Comparison of ENCODE assay signal across 22 cellular contexts in genomic region chr17:42573095-42573494, GRCh38. TPM values are rescaled to one million over a fixed set of nuclear protein-coding genes. Genes with fewer than 3 reads are reported as not detected.
DNase-seq lines count a peak whose midpoint lies in the region; ATAC-seq, FAIRE-seq and TF ChIP-seq lines count a peak whose summit lies in the region.
"Had no signal": no experiment of that assay in that cellular context is flagged by ENCODE, and none has a peak within 500 bp of the region (broad histone marks: within the 10 kb centered on the region; RNA-seq: fewer than 3 reads in every experiment).

No MANE protein-coding gene starts in this region.

- H3K14ac ChIP-seq in IMR-90 (replicated peaks; ENCODE audit: low read depth, low read length), result no peak overlapping the region

- peaks cover 14% of the 10 kb centered on the region for H3F3A ChIP-seq in smooth muscle cell (ENCODE audit: low read depth)

- no peak overlapping the region for H3K4ac ChIP-seq in IMR-90 (ENCODE audit: low read depth, low read length)

- H3K9me3 ChIP-seq in IMR-90 (ENCODE audit: control insufficient read depth, insufficient read depth, low read length) (no peaks in the 10 kb centered on the region), smooth muscle cell (replicated peaks; ENCODE audit: low read depth) (no peaks in the 10 kb centered on the region)
- H3K9me3 ChIP-seq: A549, breast epithelium, esophagus squamous epithelium, psoas muscle, spleen had no signal

- no peak overlapping the region for H3K18ac ChIP-seq in IMR-90 (ENCODE audit: low read depth, low read length)

- no peak overlapping the region for H2BK15ac ChIP-seq in IMR-90 (ENCODE audit: low read depth, low read length)

- H3K79me1 ChIP-seq in IMR-90 (ENCODE audit: low read depth in 1 of 2, low read length in 2 of 2), result peaks cover 47 to 79% of the 10 kb centered on the region in 2 experiments; a peak in 3 of 4 replicates

- no peak overlapping the region for H3K56ac ChIP-seq in IMR-90 (ENCODE audit: extremely low read depth, insufficient read depth, low read length)

- peaks cover 9% of the 10 kb centered on the region for H3K79me2 ChIP-seq in smooth muscle cell (ENCODE audit: low read depth)

- no peak overlapping the region for H4K91ac ChIP-seq in IMR-90 (ENCODE audit: insufficient read depth, low read depth, low read length)

- H3K27me3 ChIP-seq in IMR-90 (ENCODE audit: control insufficient read depth, insufficient read depth, low read length) (no peaks in the 10 kb centered on the region), smooth muscle cell (ENCODE audit: low read depth) (no peaks in the 10 kb centered on the region)
- H3K27me3 ChIP-seq: breast epithelium, esophagus squamous epithelium, spleen had no signal

- no peaks in the 10 kb centered on the region for H3K27me3 Mint-ChIP-seq in activated CD8-positive, alpha-beta memory T cell treated with anti-CD3 and anti-CD28 coated beads, Interleukin-2, amount 10 ng/mL, durations not matched to agents 7 days and 5 days
- H3K27me3 Mint-ChIP-seq in nephron progenitor cell (ENCODE audit: low read depth, poor library complexity), result no peaks in the 10 kb centered on the region
- H3K27me3 Mint-ChIP-seq: activated naive CD8-positive, alpha-beta T cell treated with anti-CD3 and anti-CD28 coated beads, Interleukin-2, amount 10 ng/mL, durations not matched to agents 7 days and 5 days; naive thymus-derived CD8-positive, alpha-beta T cell had no signal

- no peak overlapping the region for H2BK120ac ChIP-seq in IMR-90 (ENCODE audit: low read depth, low read length)

- intact Hi-C loops in IMR-90 (cut with micrococcal nuclease), result no loop called here

- H3K9ac ChIP-seq in IMR-90 (ENCODE audit: low read depth, low read length), result no peak overlapping the region
- no peak overlapping the region for H3K9ac ChIP-seq in smooth muscle cell (ENCODE audit: low read depth)
- H3K9ac ChIP-seq: GM23248 had no signal

- CTCF ChIA-PET in activated CD8-positive, alpha-beta memory T cell treated with anti-CD3 and anti-CD28 coated beads, Interleukin-2, amount 10 ng/mL, durations not matched to agents 7 days and 5 days (lab: Charles Lee), result no interaction called here
- CTCF ChIA-PET in IMR-90 (lab: Yijun Ruan, JAX), result no interaction called here

- no peak for ATAC-seq in activated CD8-positive, alpha-beta memory T cell treated with anti-CD3 and anti-CD28 coated beads, Interleukin-2, amount 10 ng/mL, durations not matched to agents 7 days and 5 days
- no peak for ATAC-seq in IMR-90 (ENCODE audit: low read depth)
- ATAC-seq: A549; GM12878; naive thymus-derived CD8-positive, alpha-beta T cell; psoas muscle had no signal

- 0 out of 4 replicates have a peak overlapping the region, but pooled peaks of 1 of the 2 experiments have one; percentile 16 for H4K8ac ChIP-seq in IMR-90 (ENCODE audit: low read depth in 2 of 2, low read length in 2 of 2)

- TF ChIP-seq CTCF in IMR-90 (conservative IDR thresholded peaks at IDR 0.05; ENCODE audit: low read depth, low read length), result no peak
- no peak for TF ChIP-seq CTCF in VCaP (conservative IDR thresholded peaks at IDR 0.05)
- no peak for TF ChIP-seq CTCF in nephron progenitor cell (IDR thresholded peaks at IDR 0.05)
- TF ChIP-seq CTCF in smooth muscle cell (IDR thresholded peaks at IDR 0.05; ENCODE audit: borderline replicate concordance, insufficient read depth, poor library complexity, severe bottlenecking), result no peak

- H3K27ac Mint-ChIP-seq in activated CD8-positive, alpha-beta memory T cell treated with anti-CD3 and anti-CD28 coated beads, Interleukin-2, amount 10 ng/mL, durations not matched to agents 7 days and 5 days, result peak overlapping the region; percentile 72
- peak overlapping the region; percentile 81 for H3K27ac Mint-ChIP-seq in nephron progenitor cell

- no peak overlapping the region for H4K5ac ChIP-seq in IMR-90 (ENCODE audit: low read depth, low read length)

- FAIRE-seq in H54 (lab: Jason Lieb, UNC), result no peak
- FAIRE-seq: A549, GM12878, TTC549 had no signal

- BruUV-seq in IMR-90 (replicated peaks; lab: Mats Ljungman, UMichigan), result no TSS peak

- in situ Hi-C loops in IMR-90 (cut with MboI; ENCODE audit: low sequenced_read_pairs), result no loop called here

- H3K9me3 Mint-ChIP-seq in activated CD8-positive, alpha-beta memory T cell treated with anti-CD3 and anti-CD28 coated beads, Interleukin-2, amount 10 ng/mL, durations not matched to agents 7 days and 5 days (ENCODE audit: low read depth), result no peaks in the 10 kb centered on the region
- no peaks in the 10 kb centered on the region for H3K9me3 Mint-ChIP-seq in nephron progenitor cell
- H3K9me3 Mint-ChIP-seq: activated naive CD8-positive, alpha-beta T cell treated with anti-CD3 and anti-CD28 coated beads, Interleukin-2, amount 10 ng/mL, durations not matched to agents 7 days and 5 days; naive thymus-derived CD8-positive, alpha-beta T cell had no signal

- H3K4me2 ChIP-seq in IMR-90 (ENCODE audit: low read depth, low read length) (no peak overlapping the region), smooth muscle cell (no peak overlapping the region)
- H3K4me2 ChIP-seq: A549 had no signal

- peaks cover 5% of the 10 kb centered on the region for H3K9me1 ChIP-seq in IMR-90 (ENCODE audit: insufficient read depth, low read length)

- no peak for DNase-seq in activated CD8-positive, alpha-beta memory T cell treated with anti-CD3 and anti-CD28 coated beads, Interleukin-2, amount 10 ng/mL, durations not matched to agents 7 days and 5 days
- DNase-seq in activated CD8-positive, alpha-beta memory T cell treated with anti-CD3 and anti-CD28 coated beads, Interleukin-2, amount 50 U/mL, for 4 hours, result no peak
- no peak for DNase-seq in IMR-90
- no peak for DNase-seq in nephron progenitor cell
- no peak for DNase-seq in H54 (ENCODE audit: insufficient read length, low spot score)
- DNase-seq in NCI-H2227 treated with DMSO at 0.1 percent for 48 hours (lab: John Stamatoyannopoulos, UW), result no peak
- no peak for DNase-seq in smooth muscle cell (lab: John Stamatoyannopoulos, UW; ENCODE audit: unreplicated experiment)
- DNase-seq: activated CD8-positive, alpha-beta memory T cell treated with anti-CD3 and anti-CD28 coated beads for 24 hours; activated naive CD8-positive, alpha-beta T cell treated with anti-CD3 and anti-CD28 coated beads, Interleukin-2, amount 10 ng/mL, durations not matched to agents 7 days and 5 days; esophagus squamous epithelium; GM23248; head of caudate nucleus; naive thymus-derived CD8-positive, alpha-beta T cell; NCI-H1694 treated with DMSO at 0.1 percent for 48 hours; psoas muscle; spleen; stimulated activated naive CD4-positive, alpha-beta T cell treated with Interleukin-2 at 50 U/mL for 16 hours had no signal

- no peak overlapping the region for H2AK5ac ChIP-seq in IMR-90 (ENCODE audit: low read depth, low read length)

- H3K4me3 ChIP-seq in IMR-90 (ENCODE audit: insufficient read depth, low read depth, low read length), result no peak overlapping the region
- H3K4me3 ChIP-seq in smooth muscle cell, result no peak overlapping the region
- H3K4me3 ChIP-seq: A549, breast epithelium, esophagus squamous epithelium, GM12878, GM23248, psoas muscle, spleen had no signal

- H2AK9ac ChIP-seq in IMR-90 (replicated peaks; ENCODE audit: low read depth, low read length, poor library complexity), result peak overlapping the region; percentile 18

- H3K23ac ChIP-seq in IMR-90 (ENCODE audit: low read depth, low read length), result no peak overlapping the region

- peaks cover 8% of the 10 kb centered on the region; the same call in 1 of the 2 replicates for H4K20me1 ChIP-seq in IMR-90 (ENCODE audit: insufficient read depth, low read length)
- H4K20me1 ChIP-seq in smooth muscle cell (ENCODE audit: low read depth), result no peaks in the 10 kb centered on the region

- POLR2A ChIA-PET in IMR-90 (lab: Charles Lee; ENCODE audit: unreplicated experiment), result no interaction called here

- no peak overlapping the region for H2BK20ac ChIP-seq in IMR-90 (ENCODE audit: low read depth, low read length)

- H2BK5ac ChIP-seq in IMR-90 (ENCODE audit: low read depth, low read length, poor library complexity, severe bottlenecking), result no peak overlapping the region

- dilution Hi-C loops in IMR-90 (cut with HindIII; ENCODE audit: low sequenced_read_pairs, unreplicated experiment), result no loop called here

- TF ChIP-seq POLR2A in IMR-90 (IDR thresholded peaks at IDR 0.05; ENCODE audit: low read depth, low read length) (no peak), H54 (IDR thresholded peaks at IDR 0.05; ENCODE audit: low read depth, low read length) (no peak)

- no peak overlapping the region for H3K4me3 Mint-ChIP-seq in activated CD8-positive, alpha-beta memory T cell treated with anti-CD3 and anti-CD28 coated beads, Interleukin-2, amount 10 ng/mL, durations not matched to agents 7 days and 5 days
- no peak overlapping the region for H3K4me3 Mint-ChIP-seq in nephron progenitor cell
- H3K4me3 Mint-ChIP-seq: activated naive CD8-positive, alpha-beta T cell treated with anti-CD3 and anti-CD28 coated beads, Interleukin-2, amount 10 ng/mL, durations not matched to agents 7 days and 5 days; naive thymus-derived CD8-positive, alpha-beta T cell had no signal

- H3K27ac ChIP-seq in IMR-90 (ENCODE audit: insufficient read depth, low read length) (no peak overlapping the region), VCaP (peak overlapping the region; percentile 73; the same call in 1 of the 2 replicates), smooth muscle cell (ENCODE audit: low read depth) (no peak overlapping the region)
- H3K27ac ChIP-seq: breast epithelium, esophagus squamous epithelium, GM23248, psoas muscle had no signal

- TF ChIP-seq RAD21 in IMR-90 (IDR thresholded peaks at IDR 0.05; ENCODE audit: low read length), result no peak

- WGBS in IMR-90 (ENCODE audit: extremely low coverage in 2 of 2, insufficient read length in 1 of 2), 2 experiments, result 100% methylated on average over 1 of the region's 4 CpGs; no CpG with 5 or more reads in 1 of the 2 experiments
- 98% methylated on average over 4 of the region's 4 CpGs for WGBS in smooth muscle cell (ENCODE audit: low lambda C conversion rate)

- H3K4me1 Mint-ChIP-seq in activated CD8-positive, alpha-beta memory T cell treated with anti-CD3 and anti-CD28 coated beads, Interleukin-2, amount 10 ng/mL, durations not matched to agents 7 days and 5 days, result peaks cover 60% of the 10 kb centered on the region
- peaks cover 27% of the 10 kb centered on the region for H3K4me1 Mint-ChIP-seq in nephron progenitor cell

- peaks cover 66% of the 10 kb centered on the region for H3K36me3 Mint-ChIP-seq in activated CD8-positive, alpha-beta memory T cell treated with anti-CD3 and anti-CD28 coated beads, Interleukin-2, amount 10 ng/mL, durations not matched to agents 7 days and 5 days
- H3K36me3 Mint-ChIP-seq in nephron progenitor cell (ENCODE audit: low read depth), result peaks cover 56% of the 10 kb centered on the region

- peaks cover 4% of the 10 kb centered on the region for H3K4me1 ChIP-seq in IMR-90 (ENCODE audit: control insufficient read depth, insufficient read depth, low read length)
- peaks cover 8% of the 10 kb centered on the region for H3K4me1 ChIP-seq in smooth muscle cell (ENCODE audit: low read depth)

- H3K36me3 ChIP-seq in IMR-90 (ENCODE audit: control insufficient read depth, insufficient read depth, low read length) (peaks cover 51% of the 10 kb centered on the region), smooth muscle cell (ENCODE audit: low read depth) (peaks cover 3% of the 10 kb centered on the region)

- no peak overlapping the region for H2AFZ ChIP-seq in IMR-90 (replicated peaks; ENCODE audit: low read length, poor library complexity)
- no peak overlapping the region for H2AFZ ChIP-seq in smooth muscle cell (ENCODE audit: low read depth)
- H2AFZ ChIP-seq: GM23248 had no signal

RNA-seq across cellular contexts. Expression of gene PSMC3IP, which starts 4.4 kb away (rescaled TPM):
- 10 to 100 TPM; 24.4 to 25.5 TPM for total RNA-seq in activated CD8-positive, alpha-beta memory T cell treated with anti-CD3 and anti-CD28 coated beads, Interleukin-2, amount 10 ng/mL, durations not matched to agents 7 days and 5 days
- total RNA-seq in IMR-90 (2012; rRNA removed) (5.6 and 8.9 TPM in 2 replicates), smooth muscle cell (5.2 and 5.3 TPM in 2 replicates)
- polyA plus RNA-seq in IMR-90 (2012; rRNA removed) (9.8 and 11.1 TPM in 2 replicates), smooth muscle cell (7.7 and 10.0 TPM in 2 replicates)
- 2.9 and 5.3 TPM in 2 replicates for polyA plus RNA-seq in IMR-90 (2012; cell fraction: cytosol; rRNA removed)
- polyA plus RNA-seq in IMR-90 (2012; cell fraction: nucleus; rRNA removed; ENCODE audit: low replicate concordance), result 6.5 and 20.3 TPM in 2 replicates

RNA-seq across cellular contexts. Expression of gene MLX, which starts 6.2 kb away (rescaled TPM):
- 10 to 100 TPM; 54.8 to 60.4 TPM for total RNA-seq in activated CD8-positive, alpha-beta memory T cell treated with anti-CD3 and anti-CD28 coated beads, Interleukin-2, amount 10 ng/mL, durations not matched to agents 7 days and 5 days
- total RNA-seq in IMR-90 (2012; rRNA removed), result 37.5 and 37.8 TPM in 2 replicates
- 45.5 and 45.6 TPM in 2 replicates for polyA plus RNA-seq in IMR-90 (2012; rRNA removed)
- 17.2 and 19.2 TPM in 2 replicates for polyA plus RNA-seq in IMR-90 (2012; cell fraction: cytosol; rRNA removed)
- polyA plus RNA-seq in IMR-90 (2012; cell fraction: nucleus; rRNA removed; ENCODE audit: low replicate concordance), result 115 and 123 TPM in 2 replicates
- 21.6 and 30.1 TPM in 2 replicates for total RNA-seq in smooth muscle cell
- 21.1 and 26.4 TPM in 2 replicates for polyA plus RNA-seq in smooth muscle cell

RNA-seq across cellular contexts. Expression of gene COASY, which starts 11.1 kb away (rescaled TPM):
- total RNA-seq in activated CD8-positive, alpha-beta memory T cell treated with anti-CD3 and anti-CD28 coated beads, Interleukin-2, amount 10 ng/mL, durations not matched to agents 7 days and 5 days, result 100 to 1,000 TPM in 1 of 2 experiments, 10 to 100 TPM in 1; 95.9 to 108 TPM
- total RNA-seq in IMR-90 (2012; rRNA removed) (9.7 and 10.6 TPM in 2 replicates), smooth muscle cell (16.0 and 23.2 TPM in 2 replicates)
- polyA plus RNA-seq in IMR-90 (2012; rRNA removed) (44.0 and 46.6 TPM in 2 replicates), smooth muscle cell (65.0 and 68.2 TPM in 2 replicates)
- polyA plus RNA-seq in IMR-90 (2012; cell fraction: cytosol; rRNA removed), result 32.3 and 40.6 TPM in 2 replicates
- polyA plus RNA-seq in IMR-90 (2012; cell fraction: nucleus; rRNA removed; ENCODE audit: low replicate concordance), result 76.9 and 130 TPM in 2 replicates

RNA-seq across cellular contexts. Expression of gene HSD17B1, which starts 20.4 kb away (rescaled TPM):
- 1 to 10 TPM in 1 of 2 experiments, under 1 TPM in 1; 0.70 to 1.1 TPM for total RNA-seq in activated CD8-positive, alpha-beta memory T cell treated with anti-CD3 and anti-CD28 coated beads, Interleukin-2, amount 10 ng/mL, durations not matched to agents 7 days and 5 days
- total RNA-seq in IMR-90 (2012; rRNA removed) (0.56 and 0.72 TPM in 2 replicates), smooth muscle cell (0.40 TPM in 1 of 2 replicates, not detected in the other)
- polyA plus RNA-seq in IMR-90 (2012; rRNA removed) (1.4 and 2.9 TPM in 2 replicates), smooth muscle cell (3.3 and 3.5 TPM in 2 replicates)
- 1.4 and 2.6 TPM in 2 replicates for polyA plus RNA-seq in IMR-90 (2012; cell fraction: cytosol; rRNA removed)
- polyA plus RNA-seq in IMR-90 (2012; cell fraction: nucleus; rRNA removed; ENCODE audit: low replicate concordance), result 1.5 and 3.3 TPM in 2 replicates

RNA-seq across cellular contexts. Expression of gene RETREG3, which starts 36.1 kb away (rescaled TPM):
- 10 to 100 TPM; 46.7 to 54.2 TPM for total RNA-seq in activated CD8-positive, alpha-beta memory T cell treated with anti-CD3 and anti-CD28 coated beads, Interleukin-2, amount 10 ng/mL, durations not matched to agents 7 days and 5 days
- total RNA-seq in IMR-90 (2012; rRNA removed) (44.1 and 47.2 TPM in 2 replicates), smooth muscle cell (40.4 and 67.8 TPM in 2 replicates)
- polyA plus RNA-seq in IMR-90 (2012; rRNA removed) (18.1 and 24.4 TPM in 2 replicates), smooth muscle cell (32.6 and 34.1 TPM in 2 replicates)
- polyA plus RNA-seq in IMR-90 (2012; cell fraction: cytosol; rRNA removed), result 20.5 and 24.9 TPM in 2 replicates
- polyA plus RNA-seq in IMR-90 (2012; cell fraction: nucleus; rRNA removed; ENCODE audit: low replicate concordance), result 25.1 and 26.0 TPM in 2 replicates
